In the genomic region with DNA sequence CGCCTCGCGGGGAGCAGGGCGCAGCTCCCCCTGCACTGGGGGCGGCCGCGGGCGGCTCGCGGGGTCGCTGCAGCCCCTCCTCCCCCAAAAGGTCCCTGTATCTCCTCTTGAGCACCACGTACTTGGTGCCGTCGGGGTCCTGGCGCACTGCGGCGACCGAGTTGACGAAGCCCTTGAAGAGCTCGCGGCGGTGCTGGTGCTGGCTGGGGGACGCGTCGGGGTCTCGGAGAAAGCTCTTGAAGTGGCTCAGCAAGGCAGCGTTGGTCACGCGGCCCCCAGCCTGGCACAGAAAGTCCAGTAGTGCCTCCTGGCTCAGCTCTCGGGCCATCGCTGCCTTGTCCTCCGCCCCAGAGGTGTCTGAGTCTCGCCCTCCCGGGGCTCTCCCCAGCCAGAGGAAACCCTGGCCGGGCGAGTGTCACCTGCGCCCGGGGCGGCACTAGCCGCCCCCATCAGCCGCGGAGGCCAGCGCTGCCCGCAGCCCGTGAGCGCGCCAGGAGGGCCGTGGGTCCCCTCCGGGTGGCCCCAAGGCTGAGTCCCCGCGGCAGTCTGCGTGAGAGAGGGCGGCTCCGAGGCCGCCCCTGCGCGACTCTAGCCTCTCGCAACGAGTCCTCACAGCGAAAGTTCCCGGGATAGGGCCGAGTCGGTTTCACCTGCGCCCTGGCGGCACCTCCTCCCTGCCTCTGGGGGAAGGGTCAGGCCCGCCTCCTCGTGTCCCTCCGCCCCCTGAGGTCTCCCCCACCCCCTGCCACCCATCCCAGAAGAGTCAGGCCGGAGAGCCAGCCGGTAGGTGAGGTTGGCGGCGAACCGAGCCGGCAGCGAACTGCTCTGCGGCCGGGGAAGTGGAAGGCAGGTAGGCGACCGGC, we compare ENCODE assay signal across 8 cellular contexts. TPM values are rescaled to one million over a fixed set of nuclear protein-coding genes. Genes with fewer than 3 reads are reported as not detected.
DNase-seq lines count a peak whose midpoint lies in the region; ATAC-seq, FAIRE-seq and TF ChIP-seq lines count a peak whose summit lies in the region.

A gene with protein sequence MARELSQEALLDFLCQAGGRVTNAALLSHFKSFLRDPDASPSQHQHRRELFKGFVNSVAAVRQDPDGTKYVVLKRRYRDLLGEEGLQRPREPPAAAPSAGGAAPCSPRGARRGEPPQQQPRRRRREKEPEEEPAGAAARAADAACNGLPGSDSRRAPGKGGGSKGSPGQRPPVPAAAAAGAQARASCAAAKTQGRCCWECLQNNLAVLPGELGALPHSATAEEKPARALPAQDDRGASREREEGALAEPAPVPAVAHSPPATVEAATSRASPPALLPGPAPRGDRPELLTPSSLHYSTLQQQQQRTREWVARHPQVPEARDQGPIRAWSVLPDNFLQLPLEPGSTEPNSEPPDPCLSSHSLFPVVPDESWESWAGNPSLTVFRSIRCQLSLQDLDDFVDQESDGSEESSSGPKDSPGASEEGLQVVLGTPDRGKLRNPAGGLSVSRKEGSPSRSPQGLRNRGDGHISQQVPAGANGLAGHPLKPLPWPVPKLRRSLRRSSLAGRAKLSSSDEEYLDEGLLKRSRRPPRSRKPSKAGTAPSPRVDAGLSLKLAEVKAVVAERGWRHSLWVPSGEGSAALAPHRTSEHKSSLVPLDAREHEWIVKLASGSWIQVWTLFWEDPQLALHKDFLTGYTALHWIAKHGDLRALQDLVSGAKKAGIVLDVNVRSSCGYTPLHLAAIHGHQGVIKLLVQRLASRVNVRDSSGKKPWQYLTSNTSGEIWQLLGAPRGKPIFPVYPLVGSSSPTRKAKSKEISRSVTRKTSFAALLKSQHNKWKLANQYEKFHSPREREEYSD (minus strand): TSS at position 623 of the 863 bp plus-strand sequence. CDS start 295 bp downstream, at position 328.

- H3K9me3 Mint-ChIP-seq in naive B cell: peaks cover 0 to 2% (median 0%) of the 10 kb centered on the region in 7 donors

- CTCF ChIA-PET in endothelial cell of umbilical vein (lab: Charles Lee): interaction anchor here (1.4 to 1.7 kb wide), 2 partner anchors 10 to 147 kb away, joined by 6 to 9 read pairs; no protein-coding TSS in a partner anchor

- peak within 1 kb of the TSS; percentile 10 to 81 (median 70) for H3K4me3 Mint-ChIP-seq in naive B cell

- peak within 1 kb of the TSS; percentile 47; the same call in 1 of the 2 replicates for H3K9ac ChIP-seq in MM.1S (ENCODE audit: low read length)
- no peak within 1 kb of the TSS for H3K9ac ChIP-seq in endothelial cell of umbilical vein (replicated peaks; ENCODE audit: extremely low read depth, insufficient read depth, low read length)

- TF ChIP-seq POLR2A in endothelial cell of umbilical vein (IDR thresholded peaks at IDR 0.05; ENCODE audit: low read depth, low read length): no peak

- peaks cover 4% of the 10 kb centered on the region; the same call in 1 of the 2 replicates for H3F3A ChIP-seq in MM.1S (ENCODE audit: insufficient read depth, low read length)

- dilution Hi-C loops in endothelial cell of umbilical vein (cut with MboI; ENCODE audit: extremely low pct_ligation_motif_present, low sequenced_read_pairs): no loop called here

- no peak for FAIRE-seq in endothelial cell of umbilical vein (lab: Jason Lieb, UNC)

- H3K27ac ChIP-seq in MM.1S (ENCODE audit: low read length) (peak within 1 kb of the TSS; percentile 6; the same call in 1 of the 2 replicates), endothelial cell of umbilical vein (ENCODE audit: insufficient read depth, low read depth, low read length) (no peak within 1 kb of the TSS)

- H4K20me1 ChIP-seq in MM.1S (ENCODE audit: insufficient read depth, low read length) (no peaks in the 10 kb centered on the region), endothelial cell of umbilical vein (replicated peaks; ENCODE audit: control insufficient read depth, extremely low read depth, insufficient read depth, low read length) (no peaks in the 10 kb centered on the region)

- no peaks in the 10 kb centered on the region for H3K9me2 ChIP-seq in MM.1S (replicated peaks; ENCODE audit: insufficient read depth, low read length)

- H3K27ac Mint-ChIP-seq in naive B cell: no peak within 1 kb of the TSS

- H3K4me2 ChIP-seq in MM.1S (ENCODE audit: low read depth, low read length) (peak within 1 kb of the TSS; percentile 47), endothelial cell of umbilical vein (ENCODE audit: insufficient read depth, low read length) (peak within 1 kb of the TSS; percentile 56)

- H3K4me1 ChIP-seq in MM.1S (ENCODE audit: low read length): 0 out of 2 replicates have a peak, but pooled peaks cover 5% of the 10 kb centered on the region
- H3K4me1 ChIP-seq in endothelial cell of umbilical vein (ENCODE audit: control insufficient read depth, extremely low read depth, insufficient read depth, low read length): peaks cover 4% of the 10 kb centered on the region

- POLR2A ChIA-PET in endothelial cell of umbilical vein (lab: Charles Lee): no interaction called here

- TF ChIP-seq CTCF in MM.1S (IDR thresholded peaks at IDR 0.05; ENCODE audit: low read length) (no peak), endothelial cell of umbilical vein (IDR thresholded peaks at IDR 0.05; ENCODE audit: extremely low read depth in 1 of 2, insufficient read depth in 1 of 2, low read depth in 1 of 2, low read length in 2 of 2) (no peak)

- H3K27me3 Mint-ChIP-seq in naive B cell: peaks cover 24 to 41% (median 27%) of the 10 kb centered on the region in 3 donors

- peak; percentile 46 to 51 for ATAC-seq in naive B cell (ENCODE audit: low read depth in 2 of 2)

- no peaks in the 10 kb centered on the region for H3K9me3 ChIP-seq in MM.1S (replicated peaks; ENCODE audit: insufficient read depth, low read length)
- no peaks in the 10 kb centered on the region for H3K9me3 ChIP-seq in endothelial cell of umbilical vein (replicated peaks; ENCODE audit: control insufficient read depth, insufficient read depth, low read length)

- no TSS peak for BruUV-seq in endothelial cell of umbilical vein (replicated peaks; lab: Mats Ljungman, UMichigan)

- no peaks in the 10 kb centered on the region for H3K36me3 Mint-ChIP-seq in naive B cell

- no peaks in the 10 kb centered on the region for H3K9me1 ChIP-seq in endothelial cell of umbilical vein (replicated peaks; ENCODE audit: control insufficient read depth, extremely low read depth, insufficient read depth, low read length)

- H3K4me1 Mint-ChIP-seq in naive B cell: peaks cover 0 to 10% (median 0%) of the 10 kb centered on the region in 3 donors

- H2AFZ ChIP-seq in MM.1S (ENCODE audit: low read length) (peak within 1 kb of the TSS; percentile 61), endothelial cell of umbilical vein (ENCODE audit: low read depth, low read length) (peak within 1 kb of the TSS; percentile 63)

- no peaks in the 10 kb centered on the region for H3K79me2 ChIP-seq in MM.1S (ENCODE audit: low read length)
- H3K79me2 ChIP-seq in endothelial cell of umbilical vein (ENCODE audit: control insufficient read depth, insufficient read depth, low read length): no peaks in the 10 kb centered on the region

- intact Hi-C loops in endothelial cell of umbilical vein (cut with micrococcal nuclease): loop anchor here (1.0 to 5.0 kb wide), 3 partner anchors 51 to 145 kb away; a partner anchor contains a TSS

- H3K4me3 ChIP-seq in MM.1S (ENCODE audit: low read length) (peak within 1 kb of the TSS; percentile 63), endothelial cell of umbilical vein (replicated peaks in 1 of 3; ENCODE audit: insufficient read depth in 1 of 3, low read depth in 1 of 3, low read length in 3 of 3) (peak within 1 kb of the TSS in 2 of 3 experiments; percentile 2 to 35)

- no peaks in the 10 kb centered on the region for H3K27me3 ChIP-seq in MM.1S (replicated peaks; ENCODE audit: insufficient read depth, low read length)
- H3K27me3 ChIP-seq in endothelial cell of umbilical vein (ENCODE audit: control insufficient read depth in 2 of 2, insufficient read depth in 2 of 2, low read length in 2 of 2): peaks cover 42 to 70% of the 10 kb centered on the region in 2 experiments

- H3K36me3 ChIP-seq in MM.1S (replicated peaks; ENCODE audit: insufficient read depth, low read length): no peaks in the 10 kb centered on the region
- no peaks in the 10 kb centered on the region for H3K36me3 ChIP-seq in endothelial cell of umbilical vein (ENCODE audit: control insufficient read depth in 2 of 2, extremely low read depth in 1 of 2, insufficient read depth in 2 of 2, low read length in 2 of 2)

- peak; percentile 80 to 87 (median 81) for DNase-seq in NCI-H1417 (lab: John Stamatoyannopoulos, UW)
- no peak for DNase-seq in NCI-H1417 treated with DMSO at 0.1 percent for 48 hours (lab: John Stamatoyannopoulos, UW)
- peak; percentile 90 for DNase-seq in MM.1S
- peak; percentile 72 for DNase-seq in activated CD8-positive, alpha-beta memory T cell treated with anti-CD3 and anti-CD28 coated beads for 24 hours
- DNase-seq in endothelial cell of umbilical vein (ENCODE audit: low read depth, low spot score): peak; percentile 12
- DNase-seq in naive B cell: no peak
- peak; percentile 88 for DNase-seq in ureter (ENCODE audit: low spot score)
- no peak for DNase-seq in inferior parietal cortex (ENCODE audit: extremely low spot score)

TF ChIP-seq in endothelial cell of umbilical vein, 7 proteins besides CTCF, POLR2A, EP300 and RAD21:
- no peak for TF ChIP-seq GATA2 (IDR thresholded peaks at IDR 0.05; ENCODE audit: insufficient read depth, insufficient read length, low read depth, low read length)
- TF ChIP-seq, protein P1, sequence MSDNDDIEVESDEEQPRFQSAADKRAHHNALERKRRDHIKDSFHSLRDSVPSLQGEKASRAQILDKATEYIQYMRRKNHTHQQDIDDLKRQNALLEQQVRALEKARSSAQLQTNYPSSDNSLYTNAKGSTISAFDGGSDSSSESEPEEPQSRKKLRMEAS (IDR thresholded peaks at IDR 0.05; ENCODE audit: insufficient read depth, insufficient read length): no peak
- TF ChIP-seq EZH2 (IDR thresholded peaks at IDR 0.05; ENCODE audit: borderline replicate concordance, low read depth, low read length, severe bottlenecking): peak; percentile 90
- TF ChIP-seq JUN (IDR thresholded peaks at IDR 0.05; ENCODE audit: borderline replicate concordance, insufficient read depth, insufficient read length, low read depth): no peak
- TF ChIP-seq FOS (IDR thresholded peaks at IDR 0.05; ENCODE audit: borderline replicate concordance, insufficient read depth, low read length): no peak
TF ChIP-seq in endothelial cell of umbilical vein: peak in this region for 1.

RNA-seq across cellular contexts. Expression of the gene that starts here (rescaled TPM):
- total RNA-seq in endothelial cell of umbilical vein (not detected in 2 replicates), ureter (14.3 TPM)
- polyA plus RNA-seq in endothelial cell of umbilical vein (not detected in 2 replicates), naive B cell (ENCODE audit: low read depth in 6 of 6) (not detected)
- polyA plus RNA-seq in endothelial cell of umbilical vein (2011; cell fraction: cytosol; rRNA removed): not detected in 2 replicates
- not detected in 2 replicates for polyA plus RNA-seq in endothelial cell of umbilical vein (2011; cell fraction: nucleus; rRNA removed)
- polyA plus RNA-seq in endothelial cell of umbilical vein (2012): not detected in 2 replicates
- polyA minus RNA-seq in endothelial cell of umbilical vein: 0.27 TPM in 1 of 2 replicates, not detected in the other
- not detected for polyA minus RNA-seq in endothelial cell of umbilical vein (2011; cell fraction: cytosol; rRNA and poly(A)+ RNA removed)
- polyA minus RNA-seq in endothelial cell of umbilical vein (2011; cell fraction: nucleus; rRNA and poly(A)+ RNA removed): not detected in 2 replicates

Comparison
In these comparisons a context has a peak if more than half of its experiments do, and no peak if none do; other contexts are left out.
1. RNA of the gene that starts here (total RNA-seq): 14.3 TPM in ureter (single experiment); not detected in endothelial cell of umbilical vein; every median in the first group is over 10 times any median in the second.
2. DNase-seq: peak in NCI-H1417 (3 of 3), MM.1S (single experiment), activated CD8-positive, alpha-beta memory T cell treated with anti-CD3 and anti-CD28 coated beads for 24 hours (single experiment) and ureter (single experiment); none in NCI-H1417 treated with DMSO at 0.1 percent for 48 hours (single experiment), naive B cell (single experiment) and inferior parietal cortex (single experiment).
3. Peak in DNase-seq, H3K4me3 ChIP-seq and H3K4me2 ChIP-seq in endothelial cell of umbilical vein; RNA of the gene not detected or under 1 TPM.
4. Peak in ATAC-seq in naive B cell; RNA of the gene not detected or under 1 TPM.